8 cellular contexts compared by ENCODE assay signal in the genomic region with DNA sequence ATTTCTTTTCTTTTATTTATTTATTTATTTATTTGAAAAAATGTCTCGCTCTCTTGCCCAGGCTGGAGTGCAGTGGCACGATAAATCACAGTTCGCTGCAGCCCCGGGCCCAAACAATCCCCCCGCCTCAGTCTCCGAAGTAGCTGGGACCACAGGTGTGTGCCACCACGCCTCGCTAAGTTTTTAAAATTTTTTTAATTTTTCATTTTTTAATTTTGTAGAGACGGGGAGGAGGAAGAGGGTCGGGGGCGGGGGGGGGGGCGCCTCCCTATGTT. TPM values are rescaled to one million over a fixed set of nuclear protein-coding genes. Genes with fewer than 3 reads are reported as not detected.
DNase-seq lines count a peak whose midpoint lies in the region; ATAC-seq and TF ChIP-seq lines count a peak whose summit lies in the region.

No MANE protein-coding gene starts in this region.

- H3K27me3 Mint-ChIP-seq in neural crest cell (ENCODE audit: low read depth): no peaks in the 10 kb centered on the region

- no peaks in the 10 kb centered on the region for H3K27me3 ChIP-seq in OCI-LY3 (ENCODE audit: low read depth, low read length)

- H3K4me1 ChIP-seq in OCI-LY3 (ENCODE audit: low read length): peaks cover 27% of the 10 kb centered on the region

- ATAC-seq in GM21390 (IDR thresholded peaks at IDR 0.05; ENCODE audit: unreplicated experiment) (no peak), left colon (no peak)

- H3K79me2 ChIP-seq in OCI-LY3 (ENCODE audit: low read length): peaks cover 35% of the 10 kb centered on the region

- peak overlapping the region; percentile 99 for H3K4me3 Mint-ChIP-seq in neural crest cell

- peak overlapping the region; percentile 92 for H3K4me3 ChIP-seq in OCI-LY3 (ENCODE audit: low read length)
- H3K4me3 ChIP-seq in epithelial cell of esophagus (ENCODE audit: low read length): peak overlapping the region; percentile 81

- H3K4me2 ChIP-seq in OCI-LY3 (ENCODE audit: low read length): peak overlapping the region; percentile 34

- H3K27ac ChIP-seq in C4-2B (peak overlapping the region; percentile 73), OCI-LY3 (ENCODE audit: low read length) (peak overlapping the region; percentile 38)

- peak overlapping the region; percentile 23; the same call in 1 of the 2 replicates for H2AFZ ChIP-seq in OCI-LY3 (ENCODE audit: low read depth, low read length)

- DNase-seq in epithelial cell of esophagus (ENCODE audit: low read depth) (no peak), neural crest cell (ENCODE audit: low read depth, low spot score) (no peak), AG08395 (ENCODE audit: low spot score) (no peak), Ammon's horn (ENCODE audit: low spot score) (no peak), left colon (no peak)

- H3K27ac Mint-ChIP-seq in neural crest cell (ENCODE audit: unreplicated experiment): no peak overlapping the region

- peaks cover 2% of the 10 kb centered on the region for H3K36me3 Mint-ChIP-seq in neural crest cell (ENCODE audit: low read depth)

- H3K4me1 Mint-ChIP-seq in neural crest cell: peaks cover 22% of the 10 kb centered on the region

- H4K20me1 ChIP-seq in OCI-LY3 (ENCODE audit: insufficient read depth, low read length): peaks cover 6% of the 10 kb centered on the region; the same call in 1 of the 2 replicates

- no peaks in the 10 kb centered on the region for H3K9me3 Mint-ChIP-seq in neural crest cell

- peak overlapping the region; percentile 68 for H3K9ac ChIP-seq in OCI-LY3 (ENCODE audit: low read length)

- peaks cover 31% of the 10 kb centered on the region for H3K36me3 ChIP-seq in OCI-LY3 (replicated peaks; ENCODE audit: low read depth, low read length)

- intact Hi-C loops in left colon (cut with DNase I, micrococcal nuclease): no loop called here

- TF ChIP-seq CTCF in C4-2B (conservative IDR thresholded peaks at IDR 0.05): no peak
- TF ChIP-seq CTCF in OCI-LY3 (IDR thresholded peaks at IDR 0.05; ENCODE audit: low read depth, low read length): no peak
- no peak for TF ChIP-seq CTCF in epithelial cell of esophagus (IDR thresholded peaks at IDR 0.05; ENCODE audit: insufficient read depth, low read depth, low read length, missing control alignments)
- no peak for TF ChIP-seq CTCF in neural crest cell (conservative IDR thresholded peaks at IDR 0.05)

- H3K9me3 ChIP-seq in OCI-LY3 (ENCODE audit: insufficient read depth, low read length): no peaks in the 10 kb centered on the region

RNA-seq across cellular contexts. Expression of a gene that starts 0.5 kb away (rescaled TPM):
- total RNA-seq in neural crest cell (41.3 and 42.7 TPM in 2 replicates), left colon (10 to 100 TPM; 54.2 to 54.5 TPM)

RNA-seq across cellular contexts. Expression of a gene that starts 24.2 kb away (rescaled TPM):
- total RNA-seq in neural crest cell: 44.6 and 47.7 TPM in 2 replicates
- total RNA-seq in left colon: 10 to 100 TPM; 22.6 to 25.3 TPM
